Comparison of ENCODE assay signal across 2 cellular contexts in genomic region chrX:15242899-15243555, GRCh38.
A peak's percentile ranks its signal among the peaks of the same experiment; 100 is the strongest.
TF ChIP-seq lines count a peak whose summit lies in the region.

No MANE protein-coding gene starts in this region.

TF ChIP-seq in IMR-90, 13 proteins besides CTCF, POLR2A, EP300 and RAD21:
- TF ChIP-seq USF2 (IDR thresholded peaks at IDR 0.05; ENCODE audit: low read depth, low read length) (no peak), ELK1 (IDR thresholded peaks at IDR 0.05; ENCODE audit: borderline replicate concordance, low read depth, low read length) (no peak), MAFK (IDR thresholded peaks at IDR 0.05; ENCODE audit: low read depth, low read length) (no peak), BHLHE40 (IDR thresholded peaks at IDR 0.05; ENCODE audit: low read depth, low read length) (no peak), SMC3 (IDR thresholded peaks at IDR 0.05; ENCODE audit: low read depth, low read length) (peak; percentile 60), FOS (IDR thresholded peaks at IDR 0.05; ENCODE audit: low read depth, low read length) (no peak), NFE2L2 (IDR thresholded peaks at IDR 0.05; ENCODE audit: low read depth, low read length) (no peak), MXI1 (IDR thresholded peaks at IDR 0.05; ENCODE audit: borderline replicate concordance, low read depth, low read length) (no peak)

TF ChIP-seq in K562, 482 proteins besides CTCF, POLR2A, EP300 and RAD21:
- TF ChIP-seq ZNF707 (CRISPR knock-in tag; conservative IDR thresholded peaks at IDR 0.05) (no peak), SMC3 (conservative IDR thresholded peaks at IDR 0.05; ENCODE audit: insufficient read depth, low read depth, low read length) (peak; percentile 55), DEAF1 (CRISPR knock-in tag; IDR thresholded peaks at IDR 0.05) (peak; percentile 41; the same call in 1 of the 2 replicates)
